Comparison of ENCODE assay signal across 8 cellular contexts in the genomic region with DNA sequence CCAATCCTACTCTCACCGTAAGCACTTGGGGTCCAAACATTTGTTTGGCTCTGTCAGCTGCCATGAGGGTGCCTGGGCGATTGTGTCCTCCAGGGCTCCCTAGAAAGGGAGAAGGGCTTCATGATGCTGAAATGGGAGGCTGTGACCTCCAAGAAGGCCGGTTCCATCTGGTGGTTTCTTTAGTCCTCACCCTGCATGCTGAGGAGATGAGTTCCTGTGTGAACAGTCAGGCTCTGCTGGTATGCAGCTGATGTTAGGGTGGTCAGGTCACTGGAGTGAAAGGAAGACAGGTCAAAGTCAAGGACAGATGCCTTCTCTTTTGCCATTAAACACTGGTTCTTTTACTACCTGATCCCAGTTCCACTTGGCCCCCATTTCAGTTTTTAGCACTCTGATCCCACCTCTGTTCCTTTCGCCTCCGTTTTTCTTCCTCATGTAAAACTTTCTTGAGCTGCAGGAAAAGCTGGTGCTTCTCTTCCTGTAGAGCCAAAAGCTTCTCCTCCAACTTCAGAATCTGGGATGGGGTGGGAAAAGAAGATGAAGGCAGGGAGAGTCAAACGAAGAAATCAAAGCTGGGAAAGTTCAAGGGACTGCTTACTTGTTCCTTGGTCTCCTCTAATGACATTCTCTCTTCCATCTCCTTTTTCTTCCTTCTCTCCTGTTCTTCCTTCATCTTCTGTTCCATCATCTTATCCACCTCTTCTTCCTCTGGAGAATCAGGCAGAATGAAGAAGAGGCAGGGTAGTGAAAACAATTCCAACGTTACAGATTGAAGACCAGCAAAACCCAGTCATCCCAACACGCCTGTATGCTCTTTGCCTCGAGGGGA. TPM values are rescaled to one million over a fixed set of nuclear protein-coding genes. Genes with fewer than 3 reads are reported as not detected.
DNase-seq lines count a peak whose midpoint lies in the region; ATAC-seq and TF ChIP-seq lines count a peak whose summit lies in the region.

No MANE protein-coding gene starts in this region.

- no peaks in the 10 kb centered on the region for H3K9me3 Mint-ChIP-seq in effector memory CD8-positive, alpha-beta T cell

- H3K27ac ChIP-seq in OCI-LY3 (ENCODE audit: low read length) (peak overlapping the region; percentile 66), neutrophil (peak overlapping the region; percentile 99)

- TF ChIP-seq CTCF in OCI-LY3 (IDR thresholded peaks at IDR 0.05; ENCODE audit: low read depth, low read length) (no peak), neutrophil (IDR thresholded peaks at IDR 0.05) (no peak)

- no peaks in the 10 kb centered on the region for H3K27me3 ChIP-seq in OCI-LY3 (ENCODE audit: low read depth, low read length)
- no peaks in the 10 kb centered on the region for H3K27me3 ChIP-seq in neutrophil

- peaks cover 27% of the 10 kb centered on the region for H3K4me1 ChIP-seq in OCI-LY3 (ENCODE audit: low read length)
- peaks cover 28 to 34% of the 10 kb centered on the region in 2 experiments for H3K4me1 ChIP-seq in neutrophil (ENCODE audit: control insufficient read depth in 1 of 2, insufficient read depth in 1 of 2, low read depth in 1 of 2, low read length in 1 of 2)

- ATAC-seq in effector memory CD8-positive, alpha-beta T cell (replicated peaks), result no peak
- ATAC-seq in GM21619 (IDR thresholded peaks at IDR 0.05; ENCODE audit: unreplicated experiment), result no peak
- no peak for ATAC-seq in sciatic nerve
- ATAC-seq in HG02852 (IDR thresholded peaks at IDR 0.05; ENCODE audit: unreplicated experiment), result no peak

- peaks cover 51 to 59% of the 10 kb centered on the region in 2 donors for H3K4me1 Mint-ChIP-seq in effector memory CD8-positive, alpha-beta T cell (ENCODE audit: low read depth in 2 of 2)

- H3K4me2 ChIP-seq in OCI-LY3 (ENCODE audit: low read length), result peak overlapping the region; percentile 88

- peaks cover 47% of the 10 kb centered on the region for H3K79me2 ChIP-seq in OCI-LY3 (ENCODE audit: low read length)

- H2AFZ ChIP-seq in OCI-LY3 (ENCODE audit: low read depth, low read length), result no peak overlapping the region

- peaks cover 40% of the 10 kb centered on the region for H3K36me3 ChIP-seq in OCI-LY3 (replicated peaks; ENCODE audit: low read depth, low read length)
- peaks cover 63% of the 10 kb centered on the region for H3K36me3 ChIP-seq in neutrophil

- H3K27me3 Mint-ChIP-seq in effector memory CD8-positive, alpha-beta T cell, result no peaks in the 10 kb centered on the region

- H3K36me3 Mint-ChIP-seq in effector memory CD8-positive, alpha-beta T cell (ENCODE audit: insufficient read depth), result peaks cover 70% of the 10 kb centered on the region

- H3K9me3 ChIP-seq in OCI-LY3 (ENCODE audit: insufficient read depth, low read length), result no peaks in the 10 kb centered on the region
- H3K9me3 ChIP-seq in neutrophil, result no peaks in the 10 kb centered on the region

- intact Hi-C loops in sciatic nerve (cut with DNase I), result no loop called here

- H3K27ac Mint-ChIP-seq in effector memory CD8-positive, alpha-beta T cell, result peak overlapping the region; percentile 96

- H3K9ac ChIP-seq in OCI-LY3 (ENCODE audit: low read length), result peak overlapping the region; percentile 74

- H4K20me1 ChIP-seq in OCI-LY3 (ENCODE audit: insufficient read depth, low read length), result peaks cover 30% of the 10 kb centered on the region

- H3K4me3 ChIP-seq in OCI-LY3 (ENCODE audit: low read length), result peak overlapping the region; percentile 99
- peak overlapping the region; percentile 73 to 86 for H3K4me3 ChIP-seq in neutrophil (ENCODE audit: low read depth in 1 of 2, low read length in 1 of 2)

- peak overlapping the region; percentile 90 to 93 for H3K4me3 Mint-ChIP-seq in effector memory CD8-positive, alpha-beta T cell

- DNase-seq in EH (ENCODE audit: low read depth) (peak; percentile 49), NCI-H2081 treated with DMSO at 0.1 percent for 48 hours (lab: John Stamatoyannopoulos, UW) (no peak), sciatic nerve (ENCODE audit: low spot score) (no peak)
- no peak for DNase-seq in effector memory CD8-positive, alpha-beta T cell

RNA-seq across cellular contexts. Expression of a gene that starts 1.1 kb away (rescaled TPM):
- total RNA-seq in sciatic nerve, result 53.8 TPM

RNA-seq across cellular contexts. Expression of a gene that starts 6.7 kb away (rescaled TPM):
- total RNA-seq in sciatic nerve, result 168 TPM

RNA-seq across cellular contexts. Expression of a gene that starts 15.0 kb away (rescaled TPM):
- total RNA-seq in sciatic nerve, result 37.0 TPM

RNA-seq across cellular contexts. Expression of a gene that starts 19.7 kb away (rescaled TPM):
- 2.1 TPM for total RNA-seq in sciatic nerve

RNA-seq across cellular contexts. Expression of a gene that starts 22.2 kb away (rescaled TPM):
- 38.3 TPM for total RNA-seq in sciatic nerve
